Comparison of ENCODE assay signal across 21 cellular contexts in genomic region chr20:13419445-13419844, GRCh38.
DNase-seq lines count a peak whose midpoint lies in the region; ATAC-seq, FAIRE-seq and TF ChIP-seq lines count a peak whose summit lies in the region.
"Had no signal": no experiment of that assay in that cellular context is flagged by ENCODE, and none has a peak within 500 bp of the region (broad histone marks: within the 10 kb centered on the region; RNA-seq: fewer than 3 reads in every experiment).

No MANE protein-coding gene starts in this region.

- no peak overlapping the region for H3K9ac ChIP-seq in smooth muscle cell (ENCODE audit: low read depth)

- WGBS in smooth muscle cell (ENCODE audit: low lambda C conversion rate) = 27% methylated on average over 2 of the region's 2 CpGs

- H3F3A ChIP-seq in smooth muscle cell (ENCODE audit: low read depth) = no peaks in the 10 kb centered on the region

- no peak overlapping the region for H3K4me3 ChIP-seq in smooth muscle cell

- no peaks in the 10 kb centered on the region for H3K79me2 ChIP-seq in smooth muscle cell (ENCODE audit: low read depth)

- no peaks in the 10 kb centered on the region for H3K36me3 ChIP-seq in smooth muscle cell (ENCODE audit: low read depth)

- peaks cover 4% of the 10 kb centered on the region for H3K4me1 ChIP-seq in smooth muscle cell (ENCODE audit: low read depth)

- ATAC-seq in WTC11 = no peak
- peak; percentile 13 for ATAC-seq in left lobe of liver
- ATAC-seq in GM19324 (IDR thresholded peaks at IDR 0.05; ENCODE audit: low FRiP score, unreplicated experiment) = no peak
- ATAC-seq in GM21737 (IDR thresholded peaks at IDR 0.05; ENCODE audit: unreplicated experiment) = no peak
- ATAC-seq: HCT116 had no signal

- CTCF ChIA-PET in WTC11 (lab: Charles Lee) = no interaction called here

- peak overlapping the region; percentile 50 for H3K27ac ChIP-seq in smooth muscle cell (ENCODE audit: low read depth)
- H3K27ac ChIP-seq: C4-2B had no signal

- H3K9me3 ChIP-seq in smooth muscle cell (replicated peaks; ENCODE audit: low read depth) = no peaks in the 10 kb centered on the region
- H3K9me3 ChIP-seq: Caco-2 had no signal

- peak; percentile 44 for DNase-seq in HuH-7 (ENCODE audit: low spot score)
- no peak for DNase-seq in WTC11 (ENCODE audit: low spot score)
- no peak for DNase-seq in left lobe of liver (ENCODE audit: low spot score)
- no peak for DNase-seq in smooth muscle cell (lab: John Stamatoyannopoulos, UW; ENCODE audit: unreplicated experiment)
- no peak for DNase-seq in urothelium cell line (ENCODE audit: low spot score)
- DNase-seq: ACHN; Caco-2; CD4-positive, alpha-beta T cell; GDM1; GOT3; H7; HFFc6 had no signal

- no peak overlapping the region for H3K4me3 Mint-ChIP-seq in WTC11
- H3K4me3 Mint-ChIP-seq: CD4-positive, alpha-beta T cell; HFFc6 had no signal

- H3K4me2 ChIP-seq in smooth muscle cell = peak overlapping the region; percentile 29

- no peaks in the 10 kb centered on the region for H4K20me1 ChIP-seq in smooth muscle cell (ENCODE audit: low read depth)

- no peak for FAIRE-seq in urothelium cell line (lab: Jason Lieb, UNC)
- FAIRE-seq: A204.1, D721Med, GM12892, GM18507, HTR-8/SVneo had no signal

- H3K27me3 Mint-ChIP-seq in WTC11 (ENCODE audit: low read depth) = no peaks in the 10 kb centered on the region
- H3K27me3 Mint-ChIP-seq: CD4-positive, alpha-beta T cell had no signal

- H3K36me3 Mint-ChIP-seq in WTC11 = no peaks in the 10 kb centered on the region

- no peak overlapping the region for H2AFZ ChIP-seq in smooth muscle cell (ENCODE audit: low read depth)

- H3K27me3 ChIP-seq in smooth muscle cell (ENCODE audit: low read depth) = no peaks in the 10 kb centered on the region

- TF ChIP-seq CTCF in WTC11 (IDR thresholded peaks at IDR 0.05) = no peak
- TF ChIP-seq CTCF in smooth muscle cell (IDR thresholded peaks at IDR 0.05; ENCODE audit: borderline replicate concordance, insufficient read depth, poor library complexity, severe bottlenecking) = no peak

- POLR2A ChIA-PET in WTC11 (lab: Charles Lee) = no interaction called here

- H3K4me1 Mint-ChIP-seq in WTC11 = peaks cover 60% of the 10 kb centered on the region

- no peaks in the 10 kb centered on the region for H3K9me3 Mint-ChIP-seq in WTC11
- H3K9me3 Mint-ChIP-seq: CD4-positive, alpha-beta T cell; HFFc6 had no signal

- H3K27ac Mint-ChIP-seq in WTC11 = peak overlapping the region; percentile 16; the same call in 1 of the 2 replicates
- H3K27ac Mint-ChIP-seq: CD4-positive, alpha-beta T cell; HFFc6 had no signal

TF ChIP-seq in WTC11, 78 proteins besides CTCF, POLR2A, EP300 and RAD21:
- TF ChIP-seq TCF7 (CRISPR knock-in tag; IDR thresholded peaks at IDR 0.05; ENCODE audit: low read depth) (no peak), CREB1 (CRISPR knock-in tag; IDR thresholded peaks at IDR 0.05) (no peak), ZNF121 (CRISPR knock-in tag; IDR thresholded peaks at IDR 0.05) (no peak), JAZF1 (CRISPR knock-in tag; IDR thresholded peaks at IDR 0.05) (no peak), FOXP4 (CRISPR knock-in tag; IDR thresholded peaks at IDR 0.05) (no peak), RELA (CRISPR knock-in tag; IDR thresholded peaks at IDR 0.05; ENCODE audit: borderline replicate concordance) (no peak), HMGA2 (CRISPR knock-in tag; IDR thresholded peaks at IDR 0.05) (no peak), ZNF671 (CRISPR knock-in tag; IDR thresholded peaks at IDR 0.05) (no peak), ATF6 (CRISPR knock-in tag; IDR thresholded peaks at IDR 0.05) (no peak), ZNF416 (CRISPR knock-in tag; IDR thresholded peaks at IDR 0.05) (no peak)
- TF ChIP-seq, protein P1, sequence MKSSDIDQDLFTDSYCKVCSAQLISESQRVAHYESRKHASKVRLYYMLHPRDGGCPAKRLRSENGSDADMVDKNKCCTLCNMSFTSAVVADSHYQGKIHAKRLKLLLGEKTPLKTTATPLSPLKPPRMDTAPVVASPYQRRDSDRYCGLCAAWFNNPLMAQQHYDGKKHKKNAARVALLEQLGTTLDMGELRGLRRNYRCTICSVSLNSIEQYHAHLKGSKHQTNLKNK (CRISPR knock-in tag; IDR thresholded peaks at IDR 0.05) = no peak
